20 cellular contexts compared by ENCODE assay signal in the genomic region with DNA sequence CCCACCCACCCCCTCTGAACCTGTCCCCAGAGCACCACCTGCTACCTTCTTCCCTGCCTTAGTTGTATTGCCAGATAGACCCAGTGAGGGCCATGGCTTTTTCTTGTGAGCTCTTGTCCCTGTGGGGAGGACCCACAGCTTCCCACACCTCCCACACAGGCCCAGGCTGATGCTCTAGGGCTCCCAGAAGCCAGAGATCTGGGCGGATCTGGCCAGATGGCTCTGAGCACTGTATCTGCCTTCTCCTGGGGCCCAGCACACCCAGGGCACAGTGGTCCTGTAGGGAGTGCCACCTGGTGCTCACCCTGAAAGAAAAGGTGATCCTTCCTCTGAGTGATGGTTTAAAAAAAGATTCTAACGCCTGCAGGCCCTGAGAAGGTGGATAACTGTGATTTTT.
DNase-seq lines count a peak whose midpoint lies in the region; ATAC-seq and TF ChIP-seq lines count a peak whose summit lies in the region.
"Had no signal": no experiment of that assay in that cellular context is flagged by ENCODE, and none has a peak within 500 bp of the region (broad histone marks: within the 10 kb centered on the region; RNA-seq: fewer than 3 reads in every experiment).

No MANE protein-coding gene starts in this region.

- no peak for DNase-seq in stimulated activated naive CD8-positive, alpha-beta T cell treated with anti-CD3 and anti-CD28 coated beads, Interleukin-15, amount 100 ng/mL, for 72 hours
- DNase-seq in stimulated activated naive CD8-positive, alpha-beta T cell treated with anti-CD3 and anti-CD28 coated beads, Interleukin-15, Interleukin-2, amounts not matched to agents 100 U/mL and 50 U/mL, for 24 hours = no peak
- DNase-seq in WERI-Rb-1 = peak; percentile 54
- DNase-seq in gastrocnemius medialis = no peak
- no peak for DNase-seq in SIG-M5 treated with dmso at 0.1 percent for 504 hours (lab: John Stamatoyannopoulos, UW; ENCODE audit: unreplicated experiment)
- DNase-seq: CD4-positive, alpha-beta memory T cell; DMS153; GF-D8; Karpas-422; mesenchymal stem cell; NCI-H2029; NCI-H345; PC-3; SHP77 treated with DMSO at 0.1 percent for 48 hours had no signal

- H3K9ac ChIP-seq in muscle layer of colon (ENCODE audit: low read length) = no peak overlapping the region

- peak overlapping the region in 1 of 2 donors; percentile 57 for H3K27ac Mint-ChIP-seq in stimulated activated naive CD8-positive, alpha-beta T cell treated with anti-CD3 and anti-CD28 coated beads, Interleukin-15, amount 100 ng/mL, for 72 hours
- H3K27ac Mint-ChIP-seq: activated naive CD4-positive, alpha-beta T cell treated with anti-CD3 and anti-CD28 coated beads, Interleukin-2, amount 50 U/mL, for 72 hours; CD4-positive, alpha-beta memory T cell had no signal

- peak overlapping the region; percentile 44 for H3K27ac ChIP-seq in WERI-Rb-1
- H3K27ac ChIP-seq in muscle layer of colon (ENCODE audit: low read depth, low read length) = peak overlapping the region; percentile 20
- peak overlapping the region in 1 of 4 donors; percentile 42 for H3K27ac ChIP-seq in gastrocnemius medialis
- H3K27ac ChIP-seq: coronary artery, pancreas had no signal

- TF ChIP-seq CTCF in WERI-Rb-1 (IDR thresholded peaks at IDR 0.05; ENCODE audit: low read depth, low read length) (no peak), gastrocnemius medialis (IDR thresholded peaks at IDR 0.05 in 4 of 5, conservative IDR thresholded peaks at IDR 0.05 in 1 of 5) (no peak)

- peaks cover 16% of the 10 kb centered on the region for H3K4me1 Mint-ChIP-seq in stimulated activated naive CD8-positive, alpha-beta T cell treated with anti-CD3 and anti-CD28 coated beads, Interleukin-15, amount 100 ng/mL, for 72 hours

- no peak overlapping the region for H3K4me3 ChIP-seq in WERI-Rb-1 (ENCODE audit: low read depth, low read length)
- H3K4me3 ChIP-seq in muscle layer of colon (ENCODE audit: low read depth in 1 of 2, low read length in 2 of 2) = no peak overlapping the region
- no peak overlapping the region for H3K4me3 ChIP-seq in gastrocnemius medialis
- H3K4me3 ChIP-seq: coronary artery, pancreas had no signal

- peaks cover 0 to 10% of the 10 kb centered on the region in 2 donors for H3K9me3 Mint-ChIP-seq in stimulated activated naive CD8-positive, alpha-beta T cell treated with anti-CD3 and anti-CD28 coated beads, Interleukin-15, amount 100 ng/mL, for 72 hours
- H3K9me3 Mint-ChIP-seq: activated T-helper 1 cell treated with anti-CD3 and anti-CD28 coated beads, Interleukin-12 subunit alpha, Interleukin-12 subunit beta, Interleukin-2, Interleukin-4 antibody, amounts not matched to agents 30 ng/mL and 10 ng/mL and 1 ng/mL, durations not matched to agents 14 hours and 24 hours and 36 hours had no signal

- ATAC-seq in stimulated activated naive CD8-positive, alpha-beta T cell treated with anti-CD3 and anti-CD28 coated beads, Interleukin-15, amount 100 ng/mL, for 72 hours = peak; percentile 15
- no peak for ATAC-seq in stimulated activated naive CD8-positive, alpha-beta T cell treated with anti-CD3 and anti-CD28 coated beads, Interleukin-15, Interleukin-2, amounts not matched to agents 100 U/mL and 50 U/mL, for 24 hours
- ATAC-seq in gastrocnemius medialis (no peak), HG02763 (IDR thresholded peaks at IDR 0.05; ENCODE audit: unreplicated experiment) (no peak)
- ATAC-seq: activated naive CD4-positive, alpha-beta T cell treated with anti-CD3 and anti-CD28 coated beads, Interleukin-2, amount 50 U/mL, for 72 hours; pancreas; PC-3 had no signal

- peaks cover 13% of the 10 kb centered on the region for H3K27me3 Mint-ChIP-seq in stimulated activated naive CD8-positive, alpha-beta T cell treated with anti-CD3 and anti-CD28 coated beads, Interleukin-15, amount 100 ng/mL, for 72 hours

- H3K4me3 Mint-ChIP-seq in stimulated activated naive CD8-positive, alpha-beta T cell treated with anti-CD3 and anti-CD28 coated beads, Interleukin-15, amount 100 ng/mL, for 72 hours = no peak overlapping the region
- H3K4me3 Mint-ChIP-seq: activated T-helper 1 cell treated with anti-CD3 and anti-CD28 coated beads, Interleukin-12 subunit alpha, Interleukin-12 subunit beta, Interleukin-2, Interleukin-4 antibody, amounts not matched to agents 30 ng/mL and 10 ng/mL and 1 ng/mL, durations not matched to agents 14 hours and 24 hours and 36 hours; CD4-positive, alpha-beta memory T cell had no signal

- H3K36me3 ChIP-seq in WERI-Rb-1 (peaks cover 70% of the 10 kb centered on the region), muscle layer of colon (ENCODE audit: insufficient read depth, low read length) (peaks cover 48% of the 10 kb centered on the region), gastrocnemius medialis (peaks cover 0 to 30% of the 10 kb centered on the region in 2 donors)

- H3K4me1 ChIP-seq in muscle layer of colon (ENCODE audit: insufficient read depth, low read length) (peaks cover 20% of the 10 kb centered on the region), gastrocnemius medialis (peaks cover 14 to 21% of the 10 kb centered on the region in 2 donors)
- H3K4me1 ChIP-seq: pancreas had no signal

- H3K27me3 ChIP-seq in WERI-Rb-1 (ENCODE audit: insufficient read depth, low read depth, severe bottlenecking) (no peaks in the 10 kb centered on the region), muscle layer of colon (ENCODE audit: control insufficient read depth in 1 of 2, insufficient read depth in 2 of 2, low read length in 2 of 2) (no peaks in the 10 kb centered on the region), gastrocnemius medialis (no peaks in the 10 kb centered on the region)
- H3K27me3 ChIP-seq: pancreas had no signal

- in situ Hi-C loops in gastrocnemius medialis (cut with MboI; ENCODE audit: low sequenced_read_pairs in 4 of 4) = no loop called here

- H3K9me3 ChIP-seq in WERI-Rb-1 (ENCODE audit: severe bottlenecking) = no peaks in the 10 kb centered on the region
- H3K9me3 ChIP-seq in muscle layer of colon (ENCODE audit: low read length) = no peaks in the 10 kb centered on the region
- H3K9me3 ChIP-seq in gastrocnemius medialis = no peaks in the 10 kb centered on the region
- H3K9me3 ChIP-seq: pancreas had no signal

- intact Hi-C loops in gastrocnemius medialis (cut with DNase I; ENCODE audit: low total_unique reads) = no loop called here

- no peak for TF ChIP-seq POLR2A in gastrocnemius medialis (IDR thresholded peaks at IDR 0.05)
